In the genomic region with DNA sequence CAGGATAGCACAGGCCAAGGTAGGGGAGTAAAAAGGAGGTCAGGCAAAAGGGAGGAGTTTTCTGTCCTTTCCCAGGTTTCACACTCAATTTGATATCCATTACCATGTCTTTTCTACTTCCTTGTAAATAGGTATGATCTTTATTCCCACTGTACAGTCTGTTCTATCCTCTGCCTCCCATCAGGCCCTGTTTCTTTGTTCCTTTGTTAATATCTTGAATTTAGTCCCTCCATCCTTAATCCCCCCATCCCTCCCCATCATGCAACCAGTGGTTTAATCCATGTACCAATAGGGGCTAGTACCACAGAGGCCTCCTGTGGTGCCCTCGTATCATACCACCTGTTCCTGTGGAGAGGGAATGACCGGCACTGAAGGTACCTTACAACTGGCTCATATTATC, we compare ENCODE assay signal across 1 cellular context.
TF ChIP-seq lines count a peak whose summit lies in the region.

No MANE protein-coding gene starts in this region.

TF ChIP-seq in HepG2, 621 proteins besides CTCF, POLR2A, EP300 and RAD21:
- TF ChIP-seq KMT2A (CRISPR knock-in tag; IDR thresholded peaks at IDR 0.05): no peak
- TF ChIP-seq SSRP1 (CRISPR knock-in tag; IDR thresholded peaks at IDR 0.05): no peak
- TF ChIP-seq NFKB2 (CRISPR knock-in tag; IDR thresholded peaks at IDR 0.05; ENCODE audit: borderline replicate concordance): no peak
- no peak for TF ChIP-seq ZNF615 (CRISPR knock-in tag; IDR thresholded peaks at IDR 0.05; ENCODE audit: borderline replicate concordance)
- no peak for TF ChIP-seq ZFP36L2 (CRISPR knock-in tag; IDR thresholded peaks at IDR 0.05)
- no peak for TF ChIP-seq RBM39 (IDR thresholded peaks at IDR 0.05; ENCODE audit: low read depth, low read length, poor library complexity, severe bottlenecking)
